14 cellular contexts compared by ENCODE assay signal in the genomic region with DNA sequence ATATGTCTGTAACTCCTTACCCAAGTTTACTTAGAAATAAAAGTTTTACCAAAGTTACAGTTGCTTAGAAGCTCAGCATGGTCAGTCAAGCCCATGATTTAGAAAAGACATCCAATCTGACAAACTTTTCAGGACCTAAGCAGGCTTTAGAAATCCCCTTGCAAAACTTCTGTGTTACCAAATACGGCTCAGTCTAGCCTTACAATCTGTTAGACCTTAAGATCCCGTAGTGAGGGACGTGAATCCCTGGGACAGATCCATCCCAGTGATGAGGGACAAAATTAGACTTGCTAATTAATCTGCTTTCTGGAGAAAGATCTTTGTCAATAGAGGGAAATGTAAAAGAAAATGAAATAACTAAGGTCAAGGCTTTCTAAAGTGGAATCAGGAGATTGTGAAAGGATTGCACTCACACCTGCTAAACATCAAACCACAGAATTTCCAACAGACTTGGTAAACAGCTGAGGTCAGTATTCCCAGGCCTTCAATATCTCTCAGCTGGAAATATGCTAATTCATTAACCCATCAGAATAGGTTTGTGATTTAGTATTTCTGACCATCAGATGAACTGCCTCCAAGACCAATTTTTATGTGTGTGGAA.
A peak's percentile ranks its signal among the peaks of the same experiment; 100 is the strongest.
DNase-seq lines count a peak whose midpoint lies in the region; ATAC-seq and TF ChIP-seq lines count a peak whose summit lies in the region.
"Had no signal": no experiment of that assay in that cellular context is flagged by ENCODE, and none has a peak within 500 bp of the region (broad histone marks: within the 10 kb centered on the region; RNA-seq: fewer than 3 reads in every experiment).

No MANE protein-coding gene starts in this region.

- H3K4me3 Mint-ChIP-seq in WTC11: 0 out of 2 replicates have a peak overlapping the region, but pooled peaks have one; percentile 16
- H3K4me3 Mint-ChIP-seq: CD4-positive, alpha-beta memory T cell had no signal

- H3K27me3 ChIP-seq in HUES64 (ENCODE audit: insufficient read depth, low read length) (no peaks in the 10 kb centered on the region), ovary (no peaks in the 10 kb centered on the region)

- TF ChIP-seq POLR2A in ovary (IDR thresholded peaks at IDR 0.05): no peak

- no peaks in the 10 kb centered on the region for H3K9me3 ChIP-seq in HUES64 (ENCODE audit: insufficient read depth, low read depth, low read length)
- no peaks in the 10 kb centered on the region for H3K9me3 ChIP-seq in ovary
- H3K9me3 ChIP-seq: BE2C had no signal

- H3K36me3 ChIP-seq in HUES64 (ENCODE audit: insufficient read depth, low read length): no peaks in the 10 kb centered on the region
- no peaks in the 10 kb centered on the region for H3K36me3 ChIP-seq in ovary
- H3K36me3 ChIP-seq: BE2C had no signal

- H3K4me1 ChIP-seq in HUES64 (ENCODE audit: insufficient read depth, low read length) (peaks cover 28% of the 10 kb centered on the region), ovary (ENCODE audit: insufficient read depth) (no peaks in the 10 kb centered on the region)
- H3K4me1 ChIP-seq: BE2C had no signal

- TF ChIP-seq EP300 in ovary (IDR thresholded peaks at IDR 0.05): no peak

- peaks cover 12% of the 10 kb centered on the region; the same call in 1 of the 2 replicates for H3K9me3 Mint-ChIP-seq in WTC11

- H3K27me3 Mint-ChIP-seq in WTC11 (ENCODE audit: low read depth): no peaks in the 10 kb centered on the region

- H3K4me3 ChIP-seq in HUES64 (ENCODE audit: low read length) (no peak overlapping the region), ovary (no peak overlapping the region)

- no peak for TF ChIP-seq CTCF in WTC11 (IDR thresholded peaks at IDR 0.05)
- no peak for TF ChIP-seq CTCF in ovary (IDR thresholded peaks at IDR 0.05)

- H3K9ac ChIP-seq in HUES64 (ENCODE audit: low read depth, low read length): no peak overlapping the region

- intact Hi-C loops in ovary (cut with DNase I): no loop called here

- H3K36me3 Mint-ChIP-seq in WTC11: no peaks in the 10 kb centered on the region
- H3K36me3 Mint-ChIP-seq: CD4-positive, alpha-beta memory T cell had no signal

- CTCF ChIA-PET in WTC11 (lab: Charles Lee): interaction anchor here (1.5 kb wide), 1 partner anchor 103 kb away, joined by 7 read pairs; no protein-coding TSS in a partner anchor

- peaks cover 50% of the 10 kb centered on the region for H3K4me1 Mint-ChIP-seq in WTC11
- H3K4me1 Mint-ChIP-seq: CD4-positive, alpha-beta memory T cell had no signal

- ATAC-seq in WTC11 (peak; percentile 81), GM19351 (IDR thresholded peaks at IDR 0.05; ENCODE audit: unreplicated experiment) (no peak), GM18909 (IDR thresholded peaks at IDR 0.05; ENCODE audit: poor library complexity, unreplicated experiment) (no peak)
- ATAC-seq: Panc1 had no signal

- H3K27ac ChIP-seq in HUES64 (ENCODE audit: low read depth, low read length) (peak overlapping the region; percentile 69), ovary (no peak overlapping the region)

- 42% methylated on average over 3 of the region's 3 CpGs for WGBS in HUES64
- 56 to 73% (median 62%) methylated on average over 3 of the region's 3 CpGs for WGBS in ovary, 3 donors

- DNase-seq in WTC11 (ENCODE audit: low spot score) (no peak), iPS-NIHi11 (ENCODE audit: low spot score) (peak; percentile 15), renal cortical epithelial cell (ENCODE audit: low read depth) (peak; percentile 65), ovary (no peak)
- DNase-seq: BE2C; CD4-positive, alpha-beta memory T cell; HCEC 1CT; NCI-H146; NCI-H774; Right ventricle myocardium superior had no signal

- POLR2A ChIA-PET in WTC11 (lab: Charles Lee): no interaction called here

- peak overlapping the region; percentile 97 for H3K27ac Mint-ChIP-seq in WTC11
- H3K27ac Mint-ChIP-seq: CD4-positive, alpha-beta memory T cell had no signal

TF ChIP-seq in WTC11, 78 proteins besides CTCF, POLR2A, EP300 and RAD21:
- TF ChIP-seq SMAD3 (CRISPR knock-in tag; IDR thresholded peaks at IDR 0.05; ENCODE audit: borderline replicate concordance) (no peak), NFATC4 (CRISPR knock-in tag; IDR thresholded peaks at IDR 0.05) (no peak), SP1 (CRISPR knock-in tag; conservative IDR thresholded peaks at IDR 0.05) (no peak), FOXK1 (CRISPR knock-in tag; IDR thresholded peaks at IDR 0.05) (no peak), ZNF232 (CRISPR knock-in tag; IDR thresholded peaks at IDR 0.05) (no peak)
- TF ChIP-seq, protein P1, sequence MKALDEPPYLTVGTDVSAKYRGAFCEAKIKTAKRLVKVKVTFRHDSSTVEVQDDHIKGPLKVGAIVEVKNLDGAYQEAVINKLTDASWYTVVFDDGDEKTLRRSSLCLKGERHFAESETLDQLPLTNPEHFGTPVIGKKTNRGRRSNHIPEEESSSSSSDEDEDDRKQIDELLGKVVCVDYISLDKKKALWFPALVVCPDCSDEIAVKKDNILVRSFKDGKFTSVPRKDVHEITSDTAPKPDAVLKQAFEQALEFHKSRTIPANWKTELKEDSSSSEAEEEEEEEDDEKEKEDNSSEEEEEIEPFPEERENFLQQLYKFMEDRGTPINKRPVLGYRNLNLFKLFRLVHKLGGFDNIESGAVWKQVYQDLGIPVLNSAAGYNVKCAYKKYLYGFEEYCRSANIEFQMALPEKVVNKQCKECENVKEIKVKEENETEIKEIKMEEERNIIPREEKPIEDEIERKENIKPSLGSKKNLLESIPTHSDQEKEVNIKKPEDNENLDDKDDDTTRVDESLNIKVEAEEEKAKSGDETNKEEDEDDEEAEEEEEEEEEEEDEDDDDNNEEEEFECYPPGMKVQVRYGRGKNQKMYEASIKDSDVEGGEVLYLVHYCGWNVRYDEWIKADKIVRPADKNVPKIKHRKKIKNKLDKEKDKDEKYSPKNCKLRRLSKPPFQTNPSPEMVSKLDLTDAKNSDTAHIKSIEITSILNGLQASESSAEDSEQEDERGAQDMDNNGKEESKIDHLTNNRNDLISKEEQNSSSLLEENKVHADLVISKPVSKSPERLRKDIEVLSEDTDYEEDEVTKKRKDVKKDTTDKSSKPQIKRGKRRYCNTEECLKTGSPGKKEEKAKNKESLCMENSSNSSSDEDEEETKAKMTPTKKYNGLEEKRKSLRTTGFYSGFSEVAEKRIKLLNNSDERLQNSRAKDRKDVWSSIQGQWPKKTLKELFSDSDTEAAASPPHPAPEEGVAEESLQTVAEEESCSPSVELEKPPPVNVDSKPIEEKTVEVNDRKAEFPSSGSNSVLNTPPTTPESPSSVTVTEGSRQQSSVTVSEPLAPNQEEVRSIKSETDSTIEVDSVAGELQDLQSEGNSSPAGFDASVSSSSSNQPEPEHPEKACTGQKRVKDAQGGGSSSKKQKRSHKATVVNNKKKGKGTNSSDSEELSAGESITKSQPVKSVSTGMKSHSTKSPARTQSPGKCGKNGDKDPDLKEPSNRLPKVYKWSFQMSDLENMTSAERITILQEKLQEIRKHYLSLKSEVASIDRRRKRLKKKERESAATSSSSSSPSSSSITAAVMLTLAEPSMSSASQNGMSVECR (CRISPR knock-in tag; IDR thresholded peaks at IDR 0.05; ENCODE audit: borderline replicate concordance): no peak
- TF ChIP-seq, protein P2, sequence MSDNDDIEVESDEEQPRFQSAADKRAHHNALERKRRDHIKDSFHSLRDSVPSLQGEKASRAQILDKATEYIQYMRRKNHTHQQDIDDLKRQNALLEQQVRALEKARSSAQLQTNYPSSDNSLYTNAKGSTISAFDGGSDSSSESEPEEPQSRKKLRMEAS (CRISPR knock-in tag; IDR thresholded peaks at IDR 0.05): no peak
TF ChIP-seq in WTC11: peak in this region for 0.

Comparison
In these comparisons a context has a peak if more than half of its experiments do, and no peak if none do; other contexts are left out.
1. DNase-seq: peak in iPS-NIHi11 (single experiment) and renal cortical epithelial cell (single experiment); none in WTC11 (single experiment) and ovary (0 of 5).